9 cellular contexts compared by ENCODE assay signal in the genomic region with DNA sequence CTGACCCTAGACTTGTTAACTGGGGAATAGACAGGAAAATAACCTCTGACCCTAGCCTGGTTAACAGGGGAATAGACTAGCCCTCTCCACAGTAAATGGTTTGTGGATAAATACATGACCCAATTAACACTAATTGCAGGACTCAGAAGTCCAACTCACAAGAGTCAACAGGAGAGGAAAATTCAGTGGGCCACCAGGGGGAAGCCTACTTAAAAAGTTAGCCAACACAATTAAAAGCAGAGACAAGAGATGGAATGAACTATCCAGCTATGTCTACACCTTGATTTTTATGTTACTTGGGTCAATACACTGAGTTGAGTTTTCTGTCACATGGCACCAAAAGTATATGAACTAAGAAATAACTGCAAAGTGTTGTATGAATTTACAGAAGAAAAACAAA.
DNase-seq lines count a peak whose midpoint lies in the region; ATAC-seq, FAIRE-seq and TF ChIP-seq lines count a peak whose summit lies in the region.
"Had no signal": no experiment of that assay in that cellular context is flagged by ENCODE, and none has a peak within 500 bp of the region (broad histone marks: within the 10 kb centered on the region; RNA-seq: fewer than 3 reads in every experiment).

No MANE protein-coding gene starts in this region.

- no peaks in the 10 kb centered on the region for H3K36me3 ChIP-seq in H7 (replicated peaks; ENCODE audit: control insufficient read depth, insufficient read depth, low read length)
- no peaks in the 10 kb centered on the region for H3K36me3 ChIP-seq in GM12878 (ENCODE audit: control insufficient read depth in 2 of 2, insufficient read depth in 2 of 2, low read length in 1 of 2)
- H3K36me3 ChIP-seq in lung (ENCODE audit: control insufficient read depth in 2 of 2, insufficient read depth in 2 of 2, low read length in 2 of 2): no peaks in the 10 kb centered on the region
- H3K36me3 ChIP-seq: neutrophil had no signal

- no peaks in the 10 kb centered on the region for H3K27me3 Mint-ChIP-seq in stimulated activated naive CD8-positive, alpha-beta T cell treated with anti-CD3 and anti-CD28 coated beads, Interleukin-15, amount 100 ng/mL, for 72 hours

- CTCF ChIA-PET in GM12878 (lab: Yijun Ruan, JAX): interaction anchor here (0.6 to 7.3 kb wide), 32 partner anchors 9 to 778 kb away, joined by 3 to 99 read pairs (median 4); partner anchors contain the start of genes DNAH7 and SLC39A10

- H3K79me2 ChIP-seq in GM12878 (ENCODE audit: control insufficient read depth, insufficient read depth, low read length): no peaks in the 10 kb centered on the region

- H3K4me3 Mint-ChIP-seq in stimulated activated naive CD8-positive, alpha-beta T cell treated with anti-CD3 and anti-CD28 coated beads, Interleukin-15, amount 100 ng/mL, for 72 hours: no peak overlapping the region

- RAD21 ChIA-PET in GM12878 (lab: Charles Lee; ENCODE audit: unreplicated experiment): interaction anchor here (0.9 to 8.8 kb wide), 25 partner anchors 9 to 570 kb away, joined by 3 to 124 read pairs (median 4); partner anchors contain the start of genes DNAH7 and SLC39A10

- TF ChIP-seq EP300 in GM12878 (IDR thresholded peaks at IDR 0.05; ENCODE audit: borderline replicate concordance in 1 of 2, control insufficient read depth in 1 of 2, low read depth in 2 of 2, low read length in 2 of 2): no peak

- ATAC-seq in GM12878 (peak; percentile 78), lung (ENCODE audit: insufficient read depth, low FRiP score) (no peak)
- peak; percentile 58 for ATAC-seq in stimulated activated naive CD8-positive, alpha-beta T cell treated with anti-CD3 and anti-CD28 coated beads, Interleukin-15, amount 100 ng/mL, for 72 hours

- H3K4me1 ChIP-seq in GM12878 (ENCODE audit: control insufficient read depth, insufficient read depth, low read length) (no peaks in the 10 kb centered on the region), lung (ENCODE audit: control insufficient read depth in 2 of 2, insufficient read depth in 2 of 2, low read length in 2 of 2) (no peaks in the 10 kb centered on the region)

- in situ Hi-C loops in SK-MEL-5 (cut with HindIII; ENCODE audit: low pct_unique_long_range_greater_than_20kb, low sequenced_read_pairs): no loop called here
- in situ Hi-C loops in GM12878 (cut with MboI): loop anchor here (10.0 kb wide), 1 partner anchor 157 kb away; the partner anchor contains the start of gene SLC39A10

- no peaks in the 10 kb centered on the region for H3K27me3 ChIP-seq in H7 (ENCODE audit: control insufficient read depth, insufficient read depth, low read length)
- no peaks in the 10 kb centered on the region for H3K27me3 ChIP-seq in GM12878 (replicated peaks in 1 of 2; ENCODE audit: control insufficient read depth in 2 of 2, insufficient read depth in 2 of 2, low read length in 1 of 2)
- H3K27me3 ChIP-seq in lung (ENCODE audit: control insufficient read depth, insufficient read depth): no peaks in the 10 kb centered on the region
- H3K27me3 ChIP-seq: neutrophil had no signal

- TF ChIP-seq CTCF in GM12878 (IDR thresholded peaks at IDR 0.05 in 2 of 3, conservative IDR thresholded peaks at IDR 0.05 in 1 of 3; ENCODE audit: control insufficient read depth in 2 of 3, extremely low read depth in 1 of 3, insufficient read depth in 1 of 3, low read depth in 3 of 3, low read length in 3 of 3): peak; percentile 33 to 56 (median 44)
- TF ChIP-seq CTCF in lung (IDR thresholded peaks at IDR 0.05; ENCODE audit: control extremely low read depth, extremely low read depth): peak; percentile 53

- peak; percentile 70 for TF ChIP-seq RAD21 in GM12878 (IDR thresholded peaks at IDR 0.05; ENCODE audit: insufficient read depth, low read depth, low read length)

- DNase-seq in EL: peak; percentile 31
- peak; percentile 12 for DNase-seq in H7
- DNase-seq in SK-MEL-5 (ENCODE audit: low read depth, low spot score): peak; percentile 55
- no peak for DNase-seq in GM12878 (ENCODE audit: low read depth, low spot score)
- peak; percentile 37 for DNase-seq in lung (ENCODE audit: low spot score)
- peak; percentile 18 to 44 for DNase-seq in stimulated activated naive CD8-positive, alpha-beta T cell treated with anti-CD3 and anti-CD28 coated beads, Interleukin-15, amount 100 ng/mL, for 72 hours
- DNase-seq in NCI-H526 treated with DMSO at 0.1 percent for 48 hours (lab: John Stamatoyannopoulos, UW): no peak
- no peak for DNase-seq in posterior cingulate gyrus

- no peak overlapping the region for H3K27ac ChIP-seq in GM12878 (ENCODE audit: control insufficient read depth, insufficient read depth)
- H3K27ac ChIP-seq in lung (ENCODE audit: low read depth in 1 of 2, low read length in 1 of 2): no peak overlapping the region
- H3K27ac ChIP-seq: neutrophil had no signal

- no peak for FAIRE-seq in GM12878 (lab: Jason Lieb, UNC)

- H3K9ac ChIP-seq in GM12878 (ENCODE audit: control insufficient read depth, insufficient read depth, low read length): no peak overlapping the region

- H3K27ac Mint-ChIP-seq in stimulated activated naive CD8-positive, alpha-beta T cell treated with anti-CD3 and anti-CD28 coated beads, Interleukin-15, amount 100 ng/mL, for 72 hours: peak overlapping the region; percentile 40 to 59

- SMC1A ChIA-PET in GM12878 (lab: Charles Lee; ENCODE audit: uncharacterized antibody, unreplicated experiment): interaction anchor here (0.7 to 6.1 kb wide), 35 partner anchors 10 to 570 kb away, joined by 3 to 91 read pairs (median 6); partner anchors contain the start of genes DNAH7 and SLC39A10

- H2AFZ ChIP-seq in GM12878 (ENCODE audit: control insufficient read depth, low read depth, low read length): no peak overlapping the region

- TF ChIP-seq POLR2A in GM12878 (IDR thresholded peaks at IDR 0.05; ENCODE audit: low read depth, low read length): no peak

- H3K9me3 Mint-ChIP-seq in stimulated activated naive CD8-positive, alpha-beta T cell treated with anti-CD3 and anti-CD28 coated beads, Interleukin-15, amount 100 ng/mL, for 72 hours: peaks cover 0 to 4% of the 10 kb centered on the region in 2 donors

- BruUV-seq in GM12878 (replicated peaks; lab: Mats Ljungman, UMichigan): no TSS peak

- intact Hi-C loops in GM12878 (cut with micrococcal nuclease; ENCODE audit: unreplicated experiment): loop anchor here (1.0 kb wide), 1 partner anchor 162 kb away; no protein-coding TSS in a partner anchor
- intact Hi-C loops in posterior cingulate gyrus (cut with DNase I): no loop called here

- no peaks in the 10 kb centered on the region for H4K20me1 ChIP-seq in GM12878 (ENCODE audit: control insufficient read depth, insufficient read depth)

- POLR2A ChIA-PET in GM12878 (lab: Charles Lee): interaction anchor here (0.6 to 1.6 kb wide), 6 partner anchors 16 to 162 kb away, joined by 3 to 4 read pairs (median 3); no protein-coding TSS in a partner anchor

- H3K9me3 ChIP-seq in GM12878 (replicated peaks; ENCODE audit: control insufficient read depth, insufficient read depth, low read length): peaks cover 2% of the 10 kb centered on the region; the same call in 2 of the 3 replicates
- H3K9me3 ChIP-seq in lung (ENCODE audit: control insufficient read depth in 2 of 2, insufficient read depth in 1 of 2, low read length in 1 of 2): no peaks in the 10 kb centered on the region
- H3K9me3 ChIP-seq: neutrophil had no signal

- H3K4me3 ChIP-seq in H7 (ENCODE audit: insufficient read depth, low read depth, low read length) (no peak overlapping the region), GM12878 (no peak overlapping the region), lung (no peak overlapping the region)

- peaks cover 23% of the 10 kb centered on the region for H3K4me1 Mint-ChIP-seq in stimulated activated naive CD8-positive, alpha-beta T cell treated with anti-CD3 and anti-CD28 coated beads, Interleukin-15, amount 100 ng/mL, for 72 hours

- H3K4me2 ChIP-seq in GM12878 (ENCODE audit: control insufficient read depth, insufficient read depth): no peak overlapping the region

TF ChIP-seq in GM12878, 131 proteins besides CTCF, POLR2A, EP300 and RAD21:
- TF ChIP-seq CEBPB (IDR thresholded peaks at IDR 0.05; ENCODE audit: borderline replicate concordance in 1 of 2, low read depth in 2 of 2, low read length in 2 of 2) (no peak), SMC3 (IDR thresholded peaks at IDR 0.05; ENCODE audit: borderline replicate concordance, low read length) (peak; percentile 58; the same call in 1 of the 2 replicates)
TF ChIP-seq in GM12878: peak in this region for 1.

Comparison
In these comparisons a context has a peak if more than half of its experiments do, and no peak if none do; other contexts are left out.
1. DNase-seq: peak in EL (single experiment), H7 (single experiment), SK-MEL-5 (single experiment), lung (single experiment) and stimulated activated naive CD8-positive, alpha-beta T cell treated with anti-CD3 and anti-CD28 coated beads, Interleukin-15, amount 100 ng/mL, for 72 hours (2 of 2); none in GM12878 (single experiment), NCI-H526 treated with DMSO at 0.1 percent for 48 hours (single experiment) and posterior cingulate gyrus (0 of 10).